Comparison of ENCODE assay signal across 5 cellular contexts in the genomic region with DNA sequence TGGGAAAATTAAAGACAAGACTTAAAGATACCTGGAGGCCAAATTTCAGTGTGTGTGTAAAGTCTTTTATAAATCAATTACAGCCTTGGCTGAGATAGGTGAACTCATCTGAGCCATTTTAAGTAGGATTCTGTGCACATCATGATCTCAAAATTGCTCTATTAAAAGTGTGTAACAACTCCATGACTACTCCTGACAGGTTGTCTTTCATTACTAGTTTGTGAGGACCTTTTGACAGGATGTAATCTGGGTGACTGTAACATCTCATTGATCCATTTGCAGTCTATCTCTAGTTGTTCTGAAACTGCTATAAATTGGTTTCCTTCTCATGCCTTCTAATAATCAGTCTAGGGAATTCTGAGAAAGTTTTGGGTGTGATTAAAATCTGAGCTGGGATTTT.
"Had no signal": no experiment of that assay in that cellular context is flagged by ENCODE, and none has a peak within 500 bp of the region (broad histone marks: within the 10 kb centered on the region; RNA-seq: fewer than 3 reads in every experiment).

No MANE protein-coding gene starts in this region.

- ATAC-seq: HepG2, K562 had no signal

- DNase-seq: IMR-90, KBM-7 had no signal

- H3K27ac ChIP-seq: HL-60 had no signal

- H3K4me3 ChIP-seq: K562 had no signal
